ENCODE assay signal across 25 cellular contexts in genomic region chr1:172332230-172332629, GRCh38.
"Had no signal": no experiment of that assay in that cellular context is flagged by ENCODE, and none has a peak within 500 bp of the region (broad histone marks: within the 10 kb centered on the region; RNA-seq: fewer than 3 reads in every experiment).

No MANE protein-coding gene starts in this region.

- ATAC-seq: K562, SK-N-SH treated with all-trans-retinoic acid at 6 μM for 48 hours, T-cell had no signal

- H3K9ac ChIP-seq: KMS-11 had no signal

- H3K27ac ChIP-seq: HL-60, KMS-11, RWPE1, SJCRH30 had no signal

- H3K36me3 Mint-ChIP-seq: IgD-negative memory B cell, T-cell had no signal

- H3K36me3 ChIP-seq: SJCRH30 had no signal

- H3K27me3 Mint-ChIP-seq: IgD-negative memory B cell, T-cell had no signal

- H3K27ac Mint-ChIP-seq: IgD-negative memory B cell; T-cell; T-helper 1 cell treated with Interleukin-12 subunit alpha and Interleukin-12 subunit beta and Interleukin-4 antibody, amounts not matched to agents 30 μg/mL and 1 μg/mL, for 36 hours had no signal

- DNase-seq: Kasumi-1; NCI-H1092; NCI-H1105 treated with DMSO at 0.1 percent for 48 hours; NCI-H1417 treated with DMSO at 0.1 percent for 48 hours; NCI-H146; NCI-H187; NCI-H2029; NCI-H2081 treated with DMSO at 0.1 percent for 48 hours; NCI-H2171; NCI-H226; NCI-H446; NCI-H510A; NCI-H524 treated with DMSO at 0.1 percent for 48 hours; NCI-H774; NK-92 treated with Interleukin-12 subunit alpha and Interleukin-12 subunit beta, amount 100 ng/mL, for 24 hours; SHP77 treated with DMSO at 0.1 percent for 48 hours; SJCRH30; T-cell had no signal

- H3K4me1 ChIP-seq: SJCRH30 had no signal

- H3K27me3 ChIP-seq: SJCRH30 had no signal

- H3K4me3 Mint-ChIP-seq: T-cell; T-helper 1 cell treated with Interleukin-12 subunit alpha and Interleukin-12 subunit beta and Interleukin-4 antibody, amounts not matched to agents 30 μg/mL and 1 μg/mL, for 36 hours had no signal

- H3K4me2 ChIP-seq: KMS-11 had no signal

- H3K4me3 ChIP-seq: K562, SJCRH30 had no signal

- H3K4me1 Mint-ChIP-seq: T-cell had no signal
